Comparison of ENCODE assay signal across 8 cellular contexts in the genomic region with DNA sequence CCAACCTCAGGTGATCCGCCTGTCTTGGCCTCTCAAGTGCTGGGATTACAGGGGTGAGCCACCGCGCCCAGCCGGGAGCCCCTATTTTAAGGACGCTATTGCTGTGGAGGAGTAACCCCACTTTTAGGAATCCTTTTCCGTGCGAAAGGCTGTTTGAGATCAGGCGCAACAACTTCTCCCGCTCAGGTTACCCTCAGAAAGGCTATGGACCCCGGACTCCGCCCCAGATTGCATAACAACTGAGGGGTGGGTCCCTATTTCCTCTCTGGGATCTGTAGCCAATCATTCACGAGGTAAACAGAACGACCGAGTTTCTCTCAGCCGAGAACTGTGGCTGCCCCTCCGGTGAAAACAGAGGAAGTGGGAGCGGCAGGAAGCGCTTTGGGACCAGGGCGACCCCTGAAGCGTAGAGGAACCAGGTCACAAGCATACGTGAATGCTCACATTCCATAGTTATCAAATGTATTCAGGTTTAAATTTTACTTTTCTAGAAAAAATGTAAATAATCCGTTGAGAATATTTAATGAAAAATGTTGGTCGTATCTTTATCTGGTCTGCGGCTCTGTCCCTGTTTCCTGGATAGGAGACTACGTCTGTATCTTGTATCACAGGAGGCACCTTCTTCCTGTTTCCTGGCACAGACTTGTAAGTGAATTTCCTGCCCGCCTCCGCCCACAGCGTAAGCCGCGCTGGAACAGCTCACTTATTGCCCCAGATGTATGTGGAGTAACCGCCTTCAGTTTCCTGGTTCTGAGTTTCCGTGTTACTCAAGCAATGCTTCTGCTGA. TPM values are rescaled to one million over a fixed set of nuclear protein-coding genes. Genes with fewer than 3 reads are reported as not detected.
DNase-seq lines count a peak whose midpoint lies in the region; ATAC-seq and TF ChIP-seq lines count a peak whose summit lies in the region.

No MANE protein-coding gene starts in this region.

- H3K36me3 Mint-ChIP-seq in activated CD4-positive, alpha-beta memory T cell treated with anti-CD3 and anti-CD28 coated beads, Interleukin-2, amount 10 ng/mL, durations not matched to agents 7 days and 5 days (ENCODE audit: low read depth): peaks cover 24% of the 10 kb centered on the region

- CTCF ChIA-PET in activated CD4-positive, alpha-beta memory T cell treated with anti-CD3 and anti-CD28 coated beads, Interleukin-2, amount 10 ng/mL, durations not matched to agents 7 days and 5 days (lab: Charles Lee): interaction anchor here (0.5 to 2.4 kb wide), 13 partner anchors 12 to 563 kb away, joined by 3 to 12 read pairs (median 4); no protein-coding TSS in a partner anchor

- no peaks in the 10 kb centered on the region for H3K27me3 Mint-ChIP-seq in activated CD4-positive, alpha-beta memory T cell treated with anti-CD3 and anti-CD28 coated beads, Interleukin-2, amount 10 ng/mL, durations not matched to agents 7 days and 5 days

- intact Hi-C loops in dorsolateral prefrontal cortex (cut with DNase I) (no loop called here), left lung (cut with DNase I) (no loop called here)

- H3K27ac Mint-ChIP-seq in activated CD4-positive, alpha-beta memory T cell treated with anti-CD3 and anti-CD28 coated beads, Interleukin-2, amount 10 ng/mL, durations not matched to agents 7 days and 5 days: peak overlapping the region; percentile 96

- peaks cover 0 to 7% of the 10 kb centered on the region in 2 donors for H3K9me3 ChIP-seq in left lung

- H3K4me3 Mint-ChIP-seq in activated CD4-positive, alpha-beta memory T cell treated with anti-CD3 and anti-CD28 coated beads, Interleukin-2, amount 10 ng/mL, durations not matched to agents 7 days and 5 days: peak overlapping the region; percentile 66

- H3K9me3 Mint-ChIP-seq in activated CD4-positive, alpha-beta memory T cell treated with anti-CD3 and anti-CD28 coated beads, Interleukin-2, amount 10 ng/mL, durations not matched to agents 7 days and 5 days: peaks cover 17% of the 10 kb centered on the region

- peaks cover 43% of the 10 kb centered on the region for H3K4me1 Mint-ChIP-seq in activated CD4-positive, alpha-beta memory T cell treated with anti-CD3 and anti-CD28 coated beads, Interleukin-2, amount 10 ng/mL, durations not matched to agents 7 days and 5 days

- no peaks in the 10 kb centered on the region for H3K36me3 ChIP-seq in left lung

- H3K4me3 ChIP-seq in dorsolateral prefrontal cortex (peak overlapping the region; percentile 18 to 62 (median 46)), left lung (peak overlapping the region; percentile 41)

- H3K27me3 ChIP-seq in dorsolateral prefrontal cortex: peaks cover 0 to 40% (median 0%) of the 10 kb centered on the region in 45 donors
- no peaks in the 10 kb centered on the region for H3K27me3 ChIP-seq in left lung

- POLR2A ChIA-PET in activated CD4-positive, alpha-beta memory T cell treated with anti-CD3 and anti-CD28 coated beads, Interleukin-2, amount 10 ng/mL, durations not matched to agents 7 days and 5 days (lab: Charles Lee): interaction anchor here (0.6 to 3.8 kb wide), 13 partner anchors 10 to 302 kb away, joined by 3 to 32 read pairs (median 5); a partner anchor contains a TSS

- ATAC-seq in HG02981 (IDR thresholded peaks at IDR 0.05; ENCODE audit: unreplicated experiment) (peak; percentile 68), left lung (peak; percentile 97)

- DNase-seq in NCI-H82 (lab: John Stamatoyannopoulos, UW) (peak; percentile 30), NCI-H82 treated with DMSO at 0.1 percent for 48 hours (lab: John Stamatoyannopoulos, UW; ENCODE audit: unreplicated experiment) (no peak), NCI-H748 (lab: John Stamatoyannopoulos, UW; ENCODE audit: unreplicated experiment) (peak; percentile 96), dorsolateral prefrontal cortex (peak; percentile 11 to 78 (median 60)), left lung (peak; percentile 92 to 94)
- DNase-seq in activated CD4-positive, alpha-beta memory T cell treated with anti-CD3 and anti-CD28 coated beads, Interleukin-2, amount 10 ng/mL, durations not matched to agents 7 days and 5 days: peak; percentile 94
- peak; percentile 88 to 91 for DNase-seq in stimulated activated CD4-positive, alpha-beta T cell treated with anti-CD3 and anti-CD28 coated beads, Interleukin-2, amount 100 ng/mL, for 24 hours

- peak in 1 of 56 donors; percentile 13 for TF ChIP-seq CTCF in dorsolateral prefrontal cortex (IDR thresholded peaks at IDR 0.05 in 54 of 56, conservative IDR thresholded peaks at IDR 0.05 in 2 of 56; ENCODE audit: low read depth in 1 of 56, partially characterized antibody in 56 of 56)
- no peak for TF ChIP-seq CTCF in left lung (IDR thresholded peaks at IDR 0.05)

- peak overlapping the region in 57 of 59 donors; percentile 2 to 93 (median 77) for H3K27ac ChIP-seq in dorsolateral prefrontal cortex
- H3K27ac ChIP-seq in left lung: peak overlapping the region; percentile 97 to 99

- H3K4me1 ChIP-seq in left lung: peaks cover 0 to 39% of the 10 kb centered on the region in 2 donors

RNA-seq across cellular contexts. Expression of a gene that starts 26.9 kb away (rescaled TPM):
- total RNA-seq in activated CD4-positive, alpha-beta memory T cell treated with anti-CD3 and anti-CD28 coated beads, Interleukin-2, amount 10 ng/mL, durations not matched to agents 7 days and 5 days: 100 to 1,000 TPM; 757 to 767 TPM
- total RNA-seq in dorsolateral prefrontal cortex: 100 to 1,000 TPM in 88 of 120 experiments, 10 to 100 TPM in 32; 69.4 to 274 (median 123) TPM
- total RNA-seq in left lung: 100 to 1,000 TPM; 440 to 636 TPM

RNA-seq across cellular contexts. Expression of a gene that starts 40.1 kb away (rescaled TPM):
- total RNA-seq in activated CD4-positive, alpha-beta memory T cell treated with anti-CD3 and anti-CD28 coated beads, Interleukin-2, amount 10 ng/mL, durations not matched to agents 7 days and 5 days: 10 to 100 TPM; 62.1 to 70.8 TPM
- total RNA-seq in dorsolateral prefrontal cortex (100 to 1,000 TPM in 17 of 120 experiments, 10 to 100 TPM in 103; 56.1 to 116 (median 87.5) TPM), left lung (10 to 100 TPM; 52.5 to 61.0 TPM)

RNA-seq across cellular contexts. Expression of a gene that starts 40.9 kb away (rescaled TPM):
- 10 to 100 TPM; 15.3 TPM for total RNA-seq in activated CD4-positive, alpha-beta memory T cell treated with anti-CD3 and anti-CD28 coated beads, Interleukin-2, amount 10 ng/mL, durations not matched to agents 7 days and 5 days
- total RNA-seq in dorsolateral prefrontal cortex (10 to 100 TPM; 12.5 to 28.4 (median 19.5) TPM), left lung (10 to 100 TPM in 1 of 2 donors, 1 to 10 TPM in 1; 5.7 to 10.1 TPM)

RNA-seq across cellular contexts. Expression of a gene that starts 55.1 kb away (rescaled TPM):
- total RNA-seq in activated CD4-positive, alpha-beta memory T cell treated with anti-CD3 and anti-CD28 coated beads, Interleukin-2, amount 10 ng/mL, durations not matched to agents 7 days and 5 days: 10 to 100 TPM; 64.3 to 65.2 TPM
- total RNA-seq in dorsolateral prefrontal cortex: 10 to 100 TPM; 24.2 to 44.5 (median 34.1) TPM
- total RNA-seq in left lung: 10 to 100 TPM; 37.9 to 47.6 TPM
